20 cellular contexts compared by ENCODE assay signal in genomic region chr5:437281-437771, GRCh38. TPM values are rescaled to one million over a fixed set of nuclear protein-coding genes. Genes with fewer than 3 reads are reported as not detected.
DNase-seq lines count a peak whose midpoint lies in the region; ATAC-seq and TF ChIP-seq lines count a peak whose summit lies in the region.
"Had no signal": no experiment of that assay in that cellular context is flagged by ENCODE, and none has a peak within 500 bp of the region (broad histone marks: within the 10 kb centered on the region; RNA-seq: fewer than 3 reads in every experiment).

No MANE protein-coding gene starts in this region.

- no peak for ATAC-seq in activated B cell treated with CpG ODN at 0.5 μM for 24 hours (ENCODE audit: low read depth)
- no peak for ATAC-seq in stimulated activated naive B cell treated with anti-CD40 and anti-IgM and Interleukin-4, amounts not matched to agents 10 μg/mL and 1 μg/mL and 100 μg/mL, for 72 hours (replicated peaks)
- ATAC-seq in HG03457 (IDR thresholded peaks at IDR 0.05; ENCODE audit: unreplicated experiment): no peak
- ATAC-seq in GM21619 (IDR thresholded peaks at IDR 0.05; ENCODE audit: unreplicated experiment): no peak
- ATAC-seq: psoas muscle had no signal

- POLR2A ChIA-PET in activated B cell treated with CpG ODN at 0.5 μM for 24 hours (lab: Charles Lee): no interaction called here

- no peaks in the 10 kb centered on the region for H3K9me3 Mint-ChIP-seq in activated B cell treated with CpG ODN at 0.5 μM for 24 hours
- no peaks in the 10 kb centered on the region for H3K9me3 Mint-ChIP-seq in stimulated activated naive B cell treated with anti-CD40 and anti-IgM and Interleukin-4, amounts not matched to agents 10 μg/mL and 1 μg/mL and 100 μg/mL, for 72 hours
- H3K9me3 Mint-ChIP-seq: activated T-helper 2 cell treated with anti-CD3 and anti-CD28 coated beads, Interferon-gamma antibody, Interleukin-2, Interleukin-4, amounts not matched to agents 10 μg/mL and 5 μg/mL and 100 μg/mL, durations not matched to agents 14 hours and 24 hours and 36 hours; dendritic cell treated with granulocyte-macrophage colony-stimulating factor and Interleukin-4, amounts not matched to agents 40 ng/mL and 50 ng/mL, for 4 days; GM23338 had no signal

- no peaks in the 10 kb centered on the region for H3K36me3 Mint-ChIP-seq in activated B cell treated with CpG ODN at 0.5 μM for 24 hours (ENCODE audit: low read depth)
- peaks cover 62 to 68% of the 10 kb centered on the region in 2 donors for H3K36me3 Mint-ChIP-seq in stimulated activated naive B cell treated with anti-CD40 and anti-IgM and Interleukin-4, amounts not matched to agents 10 μg/mL and 1 μg/mL and 100 μg/mL, for 72 hours

- H3K4me3 Mint-ChIP-seq in activated B cell treated with CpG ODN at 0.5 μM for 24 hours: no peak overlapping the region
- no peak overlapping the region for H3K4me3 Mint-ChIP-seq in stimulated activated naive B cell treated with anti-CD40 and anti-IgM and Interleukin-4, amounts not matched to agents 10 μg/mL and 1 μg/mL and 100 μg/mL, for 72 hours
- H3K4me3 Mint-ChIP-seq: dendritic cell treated with granulocyte-macrophage colony-stimulating factor and Interleukin-4, amounts not matched to agents 40 ng/mL and 50 ng/mL, for 4 days; GM23338 had no signal

- no peak for TF ChIP-seq CTCF in activated B cell treated with CpG ODN at 0.5 μM for 24 hours (IDR thresholded peaks at IDR 0.05)

- CTCF ChIA-PET in activated B cell treated with CpG ODN at 0.5 μM for 24 hours (lab: Charles Lee): interaction anchor here (1.2 kb wide), 2 partner anchors 9 to 121 kb away, joined by 4 read pairs; no protein-coding TSS in a partner anchor

- peak; percentile 46 for DNase-seq in activated effector memory CD4-positive, alpha-beta T cell treated with anti-CD3 and anti-CD28 coated beads, Interleukin-2, amount 50 U/mL, for 16 hours
- no peak for DNase-seq in activated effector memory CD4-positive, alpha-beta T cell treated with Interleukin-2 at 50 U/mL for 16 hours
- DNase-seq in activated B cell treated with CpG ODN at 0.5 μM for 24 hours (peak; percentile 9), left kidney (ENCODE audit: low read depth, low spot score) (peak; percentile 13)
- no peak for DNase-seq in stimulated activated naive B cell treated with anti-CD40 and anti-IgM and Interleukin-4, amounts not matched to agents 10 μg/mL and 1 μg/mL and 100 μg/mL, for 72 hours
- DNase-seq in stimulated activated CD4-positive, alpha-beta T cell treated with anti-CD3 and anti-CD28 coated beads, Interleukin-15, amount 100 ng/mL, for 24 hours: no peak
- DNase-seq: activated CD8-positive, alpha-beta memory T cell treated with anti-CD3 and anti-CD28 coated beads, Interleukin-2, amount 50 U/mL, for 48 hours; DND-41; MG63; NCI-H1436; NCI-H2107; SJCRH30; stomach; trophoblast cell had no signal

- no peak overlapping the region for H3K27ac Mint-ChIP-seq in activated B cell treated with CpG ODN at 0.5 μM for 24 hours
- H3K27ac Mint-ChIP-seq in stimulated activated naive B cell treated with anti-CD40 and anti-IgM and Interleukin-4, amounts not matched to agents 10 μg/mL and 1 μg/mL and 100 μg/mL, for 72 hours: peak overlapping the region; percentile 31
- H3K27ac Mint-ChIP-seq: activated T-helper 2 cell treated with anti-CD3 and anti-CD28 coated beads, Interferon-gamma antibody, Interleukin-2, Interleukin-4, amounts not matched to agents 10 μg/mL and 5 μg/mL and 100 μg/mL, durations not matched to agents 14 hours and 24 hours and 36 hours; dendritic cell treated with granulocyte-macrophage colony-stimulating factor and Interleukin-4, amounts not matched to agents 40 ng/mL and 50 ng/mL, for 4 days; GM23338 had no signal

- intact Hi-C loops in activated B cell treated with CpG ODN at 0.5 μM for 24 hours (cut with micrococcal nuclease): no loop called here

- peaks cover 3% of the 10 kb centered on the region for H3K27me3 Mint-ChIP-seq in activated B cell treated with CpG ODN at 0.5 μM for 24 hours
- peaks cover 7 to 20% of the 10 kb centered on the region in 2 donors for H3K27me3 Mint-ChIP-seq in stimulated activated naive B cell treated with anti-CD40 and anti-IgM and Interleukin-4, amounts not matched to agents 10 μg/mL and 1 μg/mL and 100 μg/mL, for 72 hours
- H3K27me3 Mint-ChIP-seq: dendritic cell treated with granulocyte-macrophage colony-stimulating factor and Interleukin-4, amounts not matched to agents 40 ng/mL and 50 ng/mL, for 4 days had no signal

- peaks cover 5% of the 10 kb centered on the region for H3K4me1 Mint-ChIP-seq in activated B cell treated with CpG ODN at 0.5 μM for 24 hours
- H3K4me1 Mint-ChIP-seq in stimulated activated naive B cell treated with anti-CD40 and anti-IgM and Interleukin-4, amounts not matched to agents 10 μg/mL and 1 μg/mL and 100 μg/mL, for 72 hours: peaks cover 25 to 50% of the 10 kb centered on the region in 2 donors
- H3K4me1 Mint-ChIP-seq: GM23338 had no signal

RNA-seq across cellular contexts. Expression of gene EXOC3, which starts 5.7 kb away (rescaled TPM):
- 75.9 and 79.6 TPM in 2 replicates for total RNA-seq in activated B cell treated with CpG ODN at 0.5 μM for 24 hours

Comparison
In these comparisons a context has a peak if more than half of its experiments do, and no peak if none do; other contexts are left out.
1. DNase-seq: peak in activated effector memory CD4-positive, alpha-beta T cell treated with anti-CD3 and anti-CD28 coated beads, Interleukin-2, amount 50 U/mL, for 16 hours (single experiment), activated B cell treated with CpG ODN at 0.5 μM for 24 hours (single experiment) and left kidney (single experiment); none in activated effector memory CD4-positive, alpha-beta T cell treated with Interleukin-2 at 50 U/mL for 16 hours (single experiment), stimulated activated naive B cell treated with anti-CD40 and anti-IgM and Interleukin-4, amounts not matched to agents 10 μg/mL and 1 μg/mL and 100 μg/mL, for 72 hours (single experiment) and stimulated activated CD4-positive, alpha-beta T cell treated with anti-CD3 and anti-CD28 coated beads, Interleukin-15, amount 100 ng/mL, for 24 hours (single experiment).